In genomic region chr20:16611832-16612231, GRCh38 we compare ENCODE assay signal across 5 cellular contexts.
"Had no signal": no experiment of that assay in that cellular context is flagged by ENCODE, and none has a peak within 500 bp of the region (broad histone marks: within the 10 kb centered on the region; RNA-seq: fewer than 3 reads in every experiment).

No MANE protein-coding gene starts in this region.

- DNase-seq: IMR-90 had no signal

- H3K36me3 Mint-ChIP-seq: IgD-negative memory B cell had no signal

- H3K27ac Mint-ChIP-seq: IgD-negative memory B cell had no signal

- H3K27ac ChIP-seq: HL-60 had no signal

- H3K4me3 ChIP-seq: K562 had no signal

- H3K4me1 Mint-ChIP-seq: IgD-negative memory B cell had no signal

- ATAC-seq: HepG2, K562 had no signal
